In genomic region chr16:9932000-9932399, GRCh38 we compare ENCODE assay signal across 25 cellular contexts.
"Had no signal": no experiment of that assay in that cellular context is flagged by ENCODE, and none has a peak within 500 bp of the region (broad histone marks: within the 10 kb centered on the region; RNA-seq: fewer than 3 reads in every experiment).

No MANE protein-coding gene starts in this region.

- H3K9me3 ChIP-seq: stomach, suprapubic skin, testis, thoracic aorta, thyroid gland, tibial artery, tibial nerve, transverse colon, upper lobe of left lung, upper lobe of right lung, uterus, vagina had no signal

- H3K27ac ChIP-seq: stomach, suprapubic skin, testis, thoracic aorta, thyroid gland, tibial artery, tibial nerve, transverse colon, upper lobe of left lung, upper lobe of right lung, uterus, vagina had no signal

- H3K4me3 ChIP-seq: stomach, suprapubic skin, testis, thoracic aorta, thyroid gland, tibial artery, tibial nerve, transverse colon, upper lobe of left lung, upper lobe of right lung, uterus, vagina had no signal

- H3K4me1 ChIP-seq: suprapubic skin, testis, thyroid gland, tibial nerve, transverse colon, upper lobe of left lung, upper lobe of right lung, uterus, vagina had no signal

- DNase-seq: stimulated activated CD4-positive, alpha-beta T cell treated with anti-CD3 and anti-CD28 coated beads, Interleukin-2, amount 100 ng/mL, for 48 hours; stimulated activated CD4-positive, alpha-beta T cell treated with anti-CD3 and anti-CD28 coated beads, Interleukin-4, amount 100 ng/mL, for 1 hour; stimulated activated CD4-positive, alpha-beta T cell treated with anti-CD3 and anti-CD28 coated beads, Interleukin-4, amount 100 ng/mL, for 24 hours; stimulated activated CD4-positive, alpha-beta T cell treated with anti-CD3 and anti-CD28 coated beads, Interleukin-4, amount 100 ng/mL, for 4 hours; stimulated activated CD8-positive, alpha-beta memory T cell treated with anti-CD3 and anti-CD28 coated beads, Interleukin-4, amount 100 ng/mL, for 48 hours; stimulated activated naive B cell treated with anti-CD40 and anti-IgM and Interleukin-4, amounts not matched to agents 10 μg/mL and 1 μg/mL and 100 μg/mL, for 72 hours; stimulated activated naive CD4-positive, alpha-beta T cell; stimulated activated naive CD4-positive, alpha-beta T cell treated with Interleukin-2 at 50 U/mL for 16 hours; stimulated activated naive CD8-positive, alpha-beta T cell treated with anti-CD3 and anti-CD28 coated beads, Interleukin-15, amount 100 ng/mL, for 72 hours; stimulated activated naive CD8-positive, alpha-beta T cell treated with anti-CD3 and anti-CD28 coated beads, Interleukin-15, Interleukin-2, amounts not matched to agents 100 U/mL and 50 U/mL, for 24 hours; stomach; testis; thyroid gland; tibial artery; transverse colon; trophoblast cell; upper lobe of left lung; upper lobe of right lung; uterus had no signal

- ATAC-seq: stimulated activated effector memory CD8-positive, alpha-beta T cell treated with anti-CD3 and anti-CD28 coated beads, Interleukin-12 subunit alpha, Interleukin-12 subunit beta, amount 100 ng/mL, for 72 hours; stimulated activated memory B cell treated with anti-CD40 and anti-IgM and Interleukin-4, amounts not matched to agents 10 μg/mL and 1 μg/mL and 100 μg/mL, for 72 hours; stimulated activated naive B cell treated with anti-CD40 and anti-IgM and Interleukin-4, amounts not matched to agents 10 μg/mL and 1 μg/mL and 100 μg/mL, for 72 hours; stimulated activated naive CD8-positive, alpha-beta T cell treated with anti-CD3 and anti-CD28 coated beads, Interleukin-15, amount 100 ng/mL, for 72 hours; stimulated activated naive CD8-positive, alpha-beta T cell treated with anti-CD3 and anti-CD28 coated beads, Interleukin-15, Interleukin-2, amounts not matched to agents 100 U/mL and 50 U/mL, for 24 hours; upper lobe of right lung had no signal

- H3K27me3 ChIP-seq: stomach, suprapubic skin, testis, thyroid gland, tibial artery, tibial nerve, transverse colon, upper lobe of left lung, upper lobe of right lung, vagina had no signal
